In genomic region chr15:40420793-40421192, GRCh38 we compare ENCODE assay signal across 11 cellular contexts. TPM values are rescaled to one million over a fixed set of nuclear protein-coding genes. Genes with fewer than 3 reads are reported as not detected.
DNase-seq lines count a peak whose midpoint lies in the region; ATAC-seq and TF ChIP-seq lines count a peak whose summit lies in the region.
"Had no signal": no experiment of that assay in that cellular context is flagged by ENCODE, and none has a peak within 500 bp of the region (broad histone marks: within the 10 kb centered on the region; RNA-seq: fewer than 3 reads in every experiment).

No MANE protein-coding gene starts in this region.

- no peaks in the 10 kb centered on the region for H3K9me3 ChIP-seq in HCT116 (ENCODE audit: control insufficient read depth in 1 of 2, insufficient read depth in 1 of 2, low read depth in 1 of 2, low read length in 2 of 2)
- H3K9me3 ChIP-seq: HAP-1 had no signal

- peak; percentile 29 for DNase-seq in HCT116 (ENCODE audit: low read depth, low spot score)
- peak; percentile 59 for DNase-seq in NCI-H2171 treated with DMSO at 0.1 percent for 48 hours (lab: John Stamatoyannopoulos, UW)
- peak; percentile 21 for DNase-seq in dermis blood vessel endothelial cell
- DNase-seq in renal cortical epithelial cell (ENCODE audit: low read depth) = peak; percentile 13
- DNase-seq in HFFc6 = no peak
- DNase-seq in midbrain (lab: John Stamatoyannopoulos, UW) = no peak
- no peak for DNase-seq in NCI-H510A (lab: John Stamatoyannopoulos, UW)
- DNase-seq: glutamatergic neuron; stimulated activated CD4-positive, alpha-beta T cell treated with anti-CD3 and anti-CD28 coated beads, Interleukin-12 subunit alpha, Interleukin-12 subunit beta, amount 100 ng/mL, for 4 hours; stimulated activated naive CD4-positive, alpha-beta T cell had no signal

- intact Hi-C loops in HCT116 (cut with micrococcal nuclease) = loop anchor here (5.0 kb wide), 1 partner anchor 203 kb away; no protein-coding TSS in a partner anchor

- POLR2A ChIA-PET in HCT116 (lab: Charles Lee) = interaction anchor here (1.2 to 1.4 kb wide), 3 partner anchors 14 to 20 kb away, joined by 3 to 6 read pairs (median 3); partner anchors contain the start of genes BAHD1 and IVD

- peaks cover 16 to 22% of the 10 kb centered on the region in 2 experiments for H3K4me1 ChIP-seq in HCT116 (ENCODE audit: control insufficient read depth in 1 of 2, insufficient read depth in 2 of 2, low read length in 2 of 2)

- H3K4me3 Mint-ChIP-seq in HFFc6 = no peak overlapping the region

- H3K36me3 ChIP-seq in HCT116 (ENCODE audit: control insufficient read depth in 1 of 2, insufficient read depth in 2 of 2, low read length in 2 of 2) = peaks cover 4 to 14% of the 10 kb centered on the region in 2 experiments; a peak in 2 of 4 replicates

- peaks cover 5% of the 10 kb centered on the region for H3K27me3 Mint-ChIP-seq in HFFc6 (ENCODE audit: insufficient read depth)

- no peak for TF ChIP-seq RAD21 in HCT116 (IDR thresholded peaks at IDR 0.05; ENCODE audit: low read depth)

- RAD21 ChIA-PET in HCT116 (lab: Charles Lee; ENCODE audit: low non-redundant PET in 1 of 2, low total read pairs in 2 of 2, uncharacterized antibody in 2 of 2, unreplicated experiment in 2 of 2) = no interaction called here

- H3K36me3 Mint-ChIP-seq in HFFc6 (ENCODE audit: low read depth) = peaks cover 8% of the 10 kb centered on the region; the same call in 1 of the 2 replicates

- no peak for TF ChIP-seq CTCF in HCT116 (IDR thresholded peaks at IDR 0.05 in 2 of 3, conservative IDR thresholded peaks at IDR 0.05 in 1 of 3; ENCODE audit: borderline replicate concordance in 1 of 3, insufficient read depth in 1 of 3, low read depth in 2 of 3, low read length in 2 of 3)
- TF ChIP-seq CTCF in HFFc6 (IDR thresholded peaks at IDR 0.05) = no peak

- peak overlapping the region; percentile 55 for H3K27ac ChIP-seq in HCT116 (ENCODE audit: low read depth, low read length)

- peak overlapping the region; percentile 59 for H3K4me2 ChIP-seq in HCT116 (ENCODE audit: low read length)

- H3K9me2 ChIP-seq in HCT116 (ENCODE audit: insufficient read depth) = no peaks in the 10 kb centered on the region

- no peak overlapping the region for H3K9ac ChIP-seq in HCT116 (ENCODE audit: low read length)

- TF ChIP-seq POLR2A in HCT116 (IDR thresholded peaks at IDR 0.05; ENCODE audit: borderline replicate concordance, extremely low read depth, insufficient read depth, insufficient read length) = no peak

- H3K27ac Mint-ChIP-seq in HFFc6 = no peak overlapping the region

- H3K27me3 ChIP-seq in HCT116 (ENCODE audit: insufficient read depth, low read length) = no peaks in the 10 kb centered on the region

- CTCF ChIA-PET in HCT116 (lab: Charles Lee) = interaction anchor here (1.2 to 4.3 kb wide), 6 partner anchors 15 to 204 kb away, joined by 3 to 37 read pairs (median 10); partner anchors contain the start of genes CCDC9B, INAFM2 and IVD

- no peaks in the 10 kb centered on the region for H3K79me2 ChIP-seq in HCT116 (ENCODE audit: insufficient read depth, low read length)

- H2AFZ ChIP-seq in HCT116 (ENCODE audit: low read depth, low read length, poor library complexity, severe bottlenecking) = no peak overlapping the region

- no peaks in the 10 kb centered on the region for H4K20me1 ChIP-seq in HCT116 (ENCODE audit: insufficient read depth)

- no peaks in the 10 kb centered on the region for H3K9me3 Mint-ChIP-seq in HFFc6

- peaks cover 11% of the 10 kb centered on the region for H3K4me1 Mint-ChIP-seq in HFFc6 (ENCODE audit: low read depth)

- TSS peak; percentile 35 for BruUV-seq in HCT116 (replicated peaks; lab: Mats Ljungman, UMichigan)

- peak; percentile 35 for ATAC-seq in HCT116

- H3K4me3 ChIP-seq in HCT116 (replicated peaks in 1 of 2; ENCODE audit: low read depth in 1 of 2, low read length in 2 of 2) = no peak overlapping the region
- H3K4me3 ChIP-seq: HAP-1 had no signal

TF ChIP-seq in HCT116, 20 proteins besides CTCF, POLR2A, EP300 and RAD21:
- 0 out of 2 replicates have a peak, but pooled peaks have one; percentile 30 for TF ChIP-seq CBX3 (IDR thresholded peaks at IDR 0.05; ENCODE audit: low read depth)
- peak; percentile 44; the same call in 1 of the 2 replicates for TF ChIP-seq POLR2AphosphoS5 (IDR thresholded peaks at IDR 0.05; ENCODE audit: low read depth, low read length)
- no peak for TF ChIP-seq SP1 (IDR thresholded peaks at IDR 0.05; ENCODE audit: low read depth)
TF ChIP-seq in HCT116: peak in this region for 2.

RNA-seq across cellular contexts. Expression of gene IVD, which starts 15.2 kb away (rescaled TPM):
- total RNA-seq in HCT116 (2021; ENCODE audit: unreplicated experiment) = 65.6 TPM
- polyA plus RNA-seq in HCT116 (2012) = 45.5 and 50.0 TPM in 2 replicates
- total RNA-seq in dermis blood vessel endothelial cell = 45.4 and 64.5 TPM in 2 replicates
- total RNA-seq in renal cortical epithelial cell = 37.5 and 68.8 TPM in 2 replicates
- 10 to 100 TPM; 48.5 to 69.9 (median 50.4) TPM for total RNA-seq in HFFc6 (2021; fragmentation: NEBNext Ultra II Directional; extraction: Animal tissue kit (Norgen Biotek cat#: 25700))

RNA-seq across cellular contexts. Expression of gene BAHD1, which starts 20.0 kb away (rescaled TPM):
- 25.0 TPM for total RNA-seq in HCT116 (2021; ENCODE audit: unreplicated experiment)
- 18.0 and 18.8 TPM in 2 replicates for polyA plus RNA-seq in HCT116 (2012)
- 9.5 and 12.0 TPM in 2 replicates for total RNA-seq in dermis blood vessel endothelial cell
- total RNA-seq in renal cortical epithelial cell = 6.8 and 17.5 TPM in 2 replicates
- total RNA-seq in HFFc6 (2021; fragmentation: NEBNext Ultra II Directional; extraction: Animal tissue kit (Norgen Biotek cat#: 25700)) = 10 to 100 TPM; 12.7 to 14.4 (median 14.2) TPM

RNA-seq across cellular contexts. Expression of gene KNSTRN, which starts 38.3 kb away (rescaled TPM):
- total RNA-seq in HCT116 (2021; ENCODE audit: unreplicated experiment) (84.1 TPM), dermis blood vessel endothelial cell (36.8 and 61.2 TPM in 2 replicates), renal cortical epithelial cell (34.2 and 58.5 TPM in 2 replicates)
- polyA plus RNA-seq in HCT116 (2012) = 66.4 and 98.7 TPM in 2 replicates
- 10 to 100 TPM; 26.2 to 49.7 (median 47.5) TPM for total RNA-seq in HFFc6 (2021; fragmentation: NEBNext Ultra II Directional; extraction: Animal tissue kit (Norgen Biotek cat#: 25700))

RNA-seq across cellular contexts. Expression of gene CHST14, which starts 50.0 kb away (rescaled TPM):
- total RNA-seq in HCT116 (2021; ENCODE audit: unreplicated experiment) (12.7 TPM), dermis blood vessel endothelial cell (11.7 and 19.7 TPM in 2 replicates), renal cortical epithelial cell (5.2 and 18.5 TPM in 2 replicates)
- 10.2 and 10.8 TPM in 2 replicates for polyA plus RNA-seq in HCT116 (2012)
- 10 to 100 TPM; 26.3 to 32.5 (median 28.4) TPM for total RNA-seq in HFFc6 (2021; fragmentation: NEBNext Ultra II Directional; extraction: Animal tissue kit (Norgen Biotek cat#: 25700))

Comparison
In these comparisons a context has a peak if more than half of its experiments do, and no peak if none do; other contexts are left out.
1. DNase-seq: peak in HCT116 (single experiment), NCI-H2171 treated with DMSO at 0.1 percent for 48 hours (single experiment), dermis blood vessel endothelial cell (single experiment) and renal cortical epithelial cell (single experiment); none in HFFc6 (single experiment), midbrain (single experiment) and NCI-H510A (single experiment).